8 cellular contexts compared by ENCODE assay signal in genomic region chr1:161612322-161613141, GRCh38. TPM values are rescaled to one million over a fixed set of nuclear protein-coding genes. Genes with fewer than 3 reads are reported as not detected.
DNase-seq lines count a peak whose midpoint lies in the region; ATAC-seq and TF ChIP-seq lines count a peak whose summit lies in the region.
"Not testable (repeated sequence)": the region's sequence is repeated elsewhere in the genome, so short reads cannot be mapped to it uniquely, and the experiment has no call there.

No MANE protein-coding gene starts in this region.

- not testable (repeated sequence) for H3K4me1 ChIP-seq in HAP-1; MM.1S (ENCODE audit: low read length); SJSA1 (replicated peaks)

- not testable (repeated sequence) for H3K27me3 Mint-ChIP-seq in activated naive CD4-positive, alpha-beta T cell treated with anti-CD3 and anti-CD28 coated beads for 36 hours (ENCODE audit: low read depth)

- peak overlapping the region; percentile 67 for H2AFZ ChIP-seq in MM.1S (ENCODE audit: low read length)
- H2AFZ ChIP-seq in neural cell (ENCODE audit: low read depth, low read length), result not testable (repeated sequence)

- peaks cover 18% of the 10 kb centered on the region for H3K4me1 Mint-ChIP-seq in activated naive CD4-positive, alpha-beta T cell treated with anti-CD3 and anti-CD28 coated beads for 36 hours (ENCODE audit: low read depth)

- peak overlapping the region; percentile 45; the same call in 1 of the 2 replicates for H3K4me2 ChIP-seq in MM.1S (ENCODE audit: low read depth, low read length)
- H3K4me2 ChIP-seq in neural cell (ENCODE audit: low read length), result not testable (repeated sequence)

- H3K9me2 ChIP-seq in MM.1S (replicated peaks; ENCODE audit: insufficient read depth, low read length); neural cell (ENCODE audit: insufficient read depth, low read length): not testable (repeated sequence)

- not testable (repeated sequence) for H3K9me3 Mint-ChIP-seq in activated naive CD4-positive, alpha-beta T cell treated with anti-CD3 and anti-CD28 coated beads for 36 hours

- not testable (repeated sequence) for H3K27me3 ChIP-seq in HAP-1 (ENCODE audit: low read depth); MM.1S (replicated peaks; ENCODE audit: insufficient read depth, low read length); SJSA1 (replicated peaks); neural cell (ENCODE audit: insufficient read depth, low read depth, low read length)

- intact Hi-C loops in activated naive CD4-positive, alpha-beta T cell treated with anti-CD3 and anti-CD28 coated beads for 36 hours (cut with micrococcal nuclease), result loop anchor here (1.0 to 5.0 kb wide), 5 partner anchors 9 to 950 kb away; partner anchors contain the start of gene UAP1

- not testable (repeated sequence) for H3K36me3 ChIP-seq in HAP-1 (replicated peaks); MM.1S (replicated peaks; ENCODE audit: insufficient read depth, low read length); SJSA1; neural cell (ENCODE audit: insufficient read depth, low read length)

- H3K4me3 Mint-ChIP-seq in activated naive CD4-positive, alpha-beta T cell treated with anti-CD3 and anti-CD28 coated beads for 36 hours, result peak overlapping the region; percentile 76

- not testable (repeated sequence) for H3F3A ChIP-seq in MM.1S (ENCODE audit: insufficient read depth, low read length); neural cell (ENCODE audit: insufficient read depth, low read length, poor library complexity, severe bottlenecking)

- not testable (repeated sequence) for TF ChIP-seq RAD21 in neural cell (conservative IDR thresholded peaks at IDR 0.05)

- peak overlapping the region; percentile 52; the same call in 1 of the 2 replicates for H3K9ac ChIP-seq in MM.1S (ENCODE audit: low read length)
- H3K9ac ChIP-seq in neural cell (ENCODE audit: low read length), result peak overlapping the region; percentile 25

- TF ChIP-seq CTCF in MM.1S (IDR thresholded peaks at IDR 0.05; ENCODE audit: low read length); neural cell (IDR thresholded peaks at IDR 0.05; ENCODE audit: poor library complexity, severe bottlenecking): not testable (repeated sequence)

- in situ Hi-C loops in G401 (cut with HindIII; ENCODE audit: low sequenced_read_pairs); HAP-1 (cut with MboI; ENCODE audit: low sequenced_read_pairs): not testable (repeated sequence)

- not testable (repeated sequence) for TF ChIP-seq EP300 in neural cell (conservative IDR thresholded peaks at IDR 0.05; ENCODE audit: poor library complexity, severe bottlenecking)

- peak; percentile 95 for ATAC-seq in stimulated activated naive CD8-positive, alpha-beta T cell treated with anti-CD3 and anti-CD28 coated beads, Interleukin-15, Interleukin-2, amounts not matched to agents 100 U/mL and 50 U/mL, for 24 hours

- H3K27ac ChIP-seq in MM.1S (ENCODE audit: low read length) (peak overlapping the region; percentile 58; the same call in 1 of the 2 replicates), SJSA1 (peak overlapping the region; percentile 40; the same call in 1 of the 2 replicates), neural cell (ENCODE audit: low read length) (peak overlapping the region; percentile 37)

- H3K27ac Mint-ChIP-seq in activated naive CD4-positive, alpha-beta T cell treated with anti-CD3 and anti-CD28 coated beads for 36 hours, result peak overlapping the region; percentile 88

- H4K20me1 ChIP-seq in MM.1S (ENCODE audit: insufficient read depth, low read length); neural cell (ENCODE audit: insufficient read depth): not testable (repeated sequence)

- DNase-seq in G401 (ENCODE audit: low spot score) (peak; percentile 87), HAP-1 (ENCODE audit: low spot score in 2 of 2) (peak; percentile 96), MM.1S (peak; percentile 88), SJSA1 (ENCODE audit: low read depth in 1 of 2, low spot score in 2 of 2) (peak; percentile 92 to 94), foreskin melanocyte (peak; percentile 96)
- peak; percentile 93 for DNase-seq in activated naive CD4-positive, alpha-beta T cell treated with anti-CD3 and anti-CD28 coated beads for 36 hours
- DNase-seq in stimulated activated naive CD8-positive, alpha-beta T cell treated with anti-CD3 and anti-CD28 coated beads, Interleukin-15, Interleukin-2, amounts not matched to agents 100 U/mL and 50 U/mL, for 24 hours, result peak; percentile 92

- not testable (repeated sequence) for H3K79me2 ChIP-seq in MM.1S (ENCODE audit: low read length); neural cell (replicated peaks; ENCODE audit: insufficient read depth, low read length)

- H3K36me3 Mint-ChIP-seq in activated naive CD4-positive, alpha-beta T cell treated with anti-CD3 and anti-CD28 coated beads for 36 hours (ENCODE audit: low read depth), result not testable (repeated sequence)

- CTCF ChIA-PET in activated naive CD4-positive, alpha-beta T cell treated with anti-CD3 and anti-CD28 coated beads for 36 hours (lab: Charles Lee), result interaction anchor here (1.3 kb wide), 1 partner anchor 129 kb away, joined by 3 read pairs; no protein-coding TSS in a partner anchor

- H3K4me3 ChIP-seq in HAP-1 (peak overlapping the region; percentile 42), MM.1S (ENCODE audit: low read length) (peak overlapping the region; percentile 60), SJSA1 (peak overlapping the region; percentile 30), neural cell (ENCODE audit: low read length) (peak overlapping the region; percentile 72)

- H3K9me3 ChIP-seq in HAP-1; MM.1S (replicated peaks; ENCODE audit: insufficient read depth, low read length); SJSA1 (replicated peaks); neural cell (ENCODE audit: low read length): not testable (repeated sequence)

TF ChIP-seq in neural cell, 6 proteins besides CTCF, POLR2A, EP300 and RAD21:
- peak; percentile 42 for TF ChIP-seq TAF1 (IDR thresholded peaks at IDR 0.05; ENCODE audit: low read depth)
- peak; percentile 27 for TF ChIP-seq MXI1 (conservative IDR thresholded peaks at IDR 0.05; ENCODE audit: poor library complexity, severe bottlenecking)

RNA-seq across cellular contexts. Expression of gene FCGR3B, which starts 18.4 kb away (rescaled TPM):
- total RNA-seq in G401 (2014; rRNA removed; shearing (Covaris generic)), result not detected in 2 replicates
- total RNA-seq in SJSA1 (2014; rRNA removed; shearing (Covaris generic)), result not detected in 2 replicates
- not detected for total RNA-seq in activated naive CD4-positive, alpha-beta T cell treated with anti-CD3 and anti-CD28 coated beads for 36 hours
- polyA plus RNA-seq in neural cell, result not detected in 2 replicates
- not detected in 2 replicates for polyA minus RNA-seq in neural cell

RNA-seq across cellular contexts. Expression of gene FCGR2B, which starts 50.4 kb away (rescaled TPM):
- total RNA-seq in G401 (2014; rRNA removed; shearing (Covaris generic)), result not detected in 2 replicates
- total RNA-seq in SJSA1 (2014; rRNA removed; shearing (Covaris generic)), result not detected in 2 replicates
- not detected for total RNA-seq in activated naive CD4-positive, alpha-beta T cell treated with anti-CD3 and anti-CD28 coated beads for 36 hours
- polyA plus RNA-seq in neural cell, result not detected in 2 replicates
- not detected in 2 replicates for polyA minus RNA-seq in neural cell

Comparison
In these comparisons a context has a peak if more than half of its experiments do, and no peak if none do; other contexts are left out.
1. Peak in every context shown above with its lines: DNase-seq, ATAC-seq, H3K4me3 ChIP-seq and H3K27ac ChIP-seq.